In the genomic region with DNA sequence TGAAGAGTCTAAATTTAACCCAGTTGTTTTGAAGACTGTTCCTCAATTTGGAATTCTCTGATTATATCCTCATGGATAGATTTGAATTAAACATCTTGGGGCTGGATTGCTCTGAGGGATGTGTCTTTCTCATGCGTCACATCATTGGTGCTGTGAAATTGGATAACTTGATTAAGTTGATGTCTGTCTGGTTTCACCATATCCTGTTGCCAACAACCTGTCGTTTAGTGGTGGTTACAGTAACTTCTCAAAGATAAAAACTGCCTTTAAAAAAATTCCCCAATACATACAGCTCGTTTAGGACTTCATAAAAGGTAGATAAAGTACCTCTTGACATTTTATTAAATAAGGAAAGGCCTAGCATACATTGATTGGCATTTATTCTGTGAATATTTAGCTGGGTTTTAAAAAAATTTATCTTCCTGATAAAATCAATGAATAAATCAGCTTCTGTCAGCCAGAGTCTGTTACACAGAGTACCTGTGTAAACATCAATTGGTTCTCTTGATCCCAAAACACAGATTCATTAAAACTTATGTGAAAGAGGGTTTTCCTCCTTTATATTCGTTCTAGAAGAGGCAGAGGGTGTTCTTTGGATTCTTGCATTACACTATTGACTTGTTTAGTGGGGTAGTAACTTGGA, we compare ENCODE assay signal across 12 cellular contexts. TPM values are rescaled to one million over a fixed set of nuclear protein-coding genes. Genes with fewer than 3 reads are reported as not detected.
DNase-seq lines count a peak whose midpoint lies in the region; ATAC-seq and TF ChIP-seq lines count a peak whose summit lies in the region.
"Had no signal": no experiment of that assay in that cellular context is flagged by ENCODE, and none has a peak within 500 bp of the region (broad histone marks: within the 10 kb centered on the region; RNA-seq: fewer than 3 reads in every experiment).

No MANE protein-coding gene starts in this region.

- peaks cover 82% of the 10 kb centered on the region for H3K79me2 ChIP-seq in smooth muscle cell (ENCODE audit: low read depth)

- no peaks in the 10 kb centered on the region for H3K9me3 Mint-ChIP-seq in CD4-positive, alpha-beta T cell
- H3K9me3 Mint-ChIP-seq in chondrocyte (ENCODE audit: low read depth) (no peaks in the 10 kb centered on the region), natural killer cell (no peaks in the 10 kb centered on the region)

- no peaks in the 10 kb centered on the region for H3K36me3 ChIP-seq in smooth muscle cell (ENCODE audit: low read depth)

- no peaks in the 10 kb centered on the region for H3K9me3 ChIP-seq in CD4-positive, alpha-beta T cell (ENCODE audit: control insufficient read depth, low read length)
- no peaks in the 10 kb centered on the region for H3K9me3 ChIP-seq in smooth muscle cell (replicated peaks; ENCODE audit: low read depth)

- H3K27ac ChIP-seq in CD4-positive, alpha-beta T cell (ENCODE audit: low read depth, low read length): peak overlapping the region; percentile 4
- no peak overlapping the region for H3K27ac ChIP-seq in smooth muscle cell (ENCODE audit: low read depth)

- CTCF ChIA-PET in CD4-positive, alpha-beta T cell (lab: Charles Lee): interaction anchor here (0.5 kb wide), 1 partner anchor 255 kb away, joined by 3 read pairs; no protein-coding TSS in a partner anchor

- WGBS in smooth muscle cell (ENCODE audit: low lambda C conversion rate): 84% methylated on average over 4 of the region's 4 CpGs

- peak overlapping the region; percentile 59 for H3K27ac Mint-ChIP-seq in CD4-positive, alpha-beta T cell
- H3K27ac Mint-ChIP-seq in chondrocyte (ENCODE audit: unreplicated experiment): peak overlapping the region; percentile 70
- H3K27ac Mint-ChIP-seq in natural killer cell: peak overlapping the region; percentile 94 to 99

- H3K27me3 ChIP-seq in CD4-positive, alpha-beta T cell (ENCODE audit: control insufficient read depth, insufficient read depth, low read length): no peaks in the 10 kb centered on the region
- no peaks in the 10 kb centered on the region for H3K27me3 ChIP-seq in smooth muscle cell (ENCODE audit: low read depth)

- H3K27me3 Mint-ChIP-seq in CD4-positive, alpha-beta T cell: no peaks in the 10 kb centered on the region
- H3K27me3 Mint-ChIP-seq in chondrocyte (ENCODE audit: low read depth) (no peaks in the 10 kb centered on the region), natural killer cell (ENCODE audit: low read depth in 2 of 2) (no peaks in the 10 kb centered on the region)

- peaks cover 57% of the 10 kb centered on the region for H4K20me1 ChIP-seq in smooth muscle cell (ENCODE audit: low read depth)

- no peak overlapping the region for H2AFZ ChIP-seq in smooth muscle cell (ENCODE audit: low read depth)

- H3K4me1 ChIP-seq in smooth muscle cell (ENCODE audit: low read depth): no peaks in the 10 kb centered on the region

- no peak overlapping the region for H3K9ac ChIP-seq in smooth muscle cell (ENCODE audit: low read depth)

- peaks cover 16% of the 10 kb centered on the region for H3K36me3 Mint-ChIP-seq in CD4-positive, alpha-beta T cell (ENCODE audit: low read depth)
- H3K36me3 Mint-ChIP-seq in chondrocyte (ENCODE audit: low read depth): no peaks in the 10 kb centered on the region
- no peaks in the 10 kb centered on the region for H3K36me3 Mint-ChIP-seq in natural killer cell

- peak; percentile 46 for ATAC-seq in CD4-positive, alpha-beta T cell (ENCODE audit: poor library complexity)
- ATAC-seq in natural killer cell (peak; percentile 48 to 51 (median 50)), HG02884 (IDR thresholded peaks at IDR 0.05; ENCODE audit: unreplicated experiment) (no peak), HG03039 (IDR thresholded peaks at IDR 0.05; ENCODE audit: unreplicated experiment) (no peak)

- DNase-seq in CD4-positive, alpha-beta T cell: no peak
- DNase-seq in OCI-M1 (lab: John Stamatoyannopoulos, UW): peak; percentile 37
- DNase-seq in chondrocyte (ENCODE audit: low spot score): no peak
- no peak for DNase-seq in natural killer cell
- no peak for DNase-seq in smooth muscle cell (lab: John Stamatoyannopoulos, UW; ENCODE audit: unreplicated experiment)
- no peak for DNase-seq in NCI-H146 treated with DMSO at 0.1 percent for 48 hours (lab: John Stamatoyannopoulos, UW; ENCODE audit: unreplicated experiment)
- DNase-seq: activated gamma-delta T cell treated with Interleukin-2 at 50 U/mL for 16 hours; DMS53; NCI-H1694 treated with DMSO at 0.1 percent for 48 hours; stimulated activated CD4-positive, alpha-beta T cell treated with anti-CD3 and anti-CD28 coated beads, Interleukin-2, amount 100 ng/mL, for 48 hours had no signal

- POLR2A ChIA-PET in CD4-positive, alpha-beta T cell (lab: Charles Lee): interaction anchor here (0.9 kb wide), 1 partner anchor 11 kb away, joined by 6 read pairs; a partner anchor contains a TSS

- no peaks in the 10 kb centered on the region for H3F3A ChIP-seq in smooth muscle cell (ENCODE audit: low read depth)

- H3K4me3 ChIP-seq in smooth muscle cell: no peak overlapping the region

- TF ChIP-seq CTCF in CD4-positive, alpha-beta T cell (IDR thresholded peaks at IDR 0.05): no peak
- TF ChIP-seq CTCF in chondrocyte (IDR thresholded peaks at IDR 0.05): no peak
- TF ChIP-seq CTCF in natural killer cell (IDR thresholded peaks at IDR 0.05): no peak
- TF ChIP-seq CTCF in smooth muscle cell (IDR thresholded peaks at IDR 0.05; ENCODE audit: borderline replicate concordance, insufficient read depth, poor library complexity, severe bottlenecking): no peak

- no peak overlapping the region for H3K4me3 Mint-ChIP-seq in CD4-positive, alpha-beta T cell
- H3K4me3 Mint-ChIP-seq in chondrocyte (ENCODE audit: unreplicated experiment) (no peak overlapping the region), natural killer cell (peak overlapping the region; percentile 68)

- H3K4me2 ChIP-seq in smooth muscle cell: no peak overlapping the region

- intact Hi-C loops in CD4-positive, alpha-beta T cell (cut with DNase I, micrococcal nuclease): no loop called here
- intact Hi-C loops in natural killer cell (cut with micrococcal nuclease): loop anchor here (1.0 to 5.0 kb wide), 3 partner anchors 10 to 92 kb away; a partner anchor contains a TSS

- peaks cover 55% of the 10 kb centered on the region for H3K4me1 Mint-ChIP-seq in CD4-positive, alpha-beta T cell (ENCODE audit: low read depth)
- H3K4me1 Mint-ChIP-seq in chondrocyte (ENCODE audit: low read depth) (peaks cover 18% of the 10 kb centered on the region), natural killer cell (peaks cover 37 to 41% of the 10 kb centered on the region in 2 donors)

RNA-seq across cellular contexts. Expression of a gene that starts 10.5 kb away (rescaled TPM):
- 10 to 100 TPM; 29.2 to 29.4 TPM for total RNA-seq in CD4-positive, alpha-beta T cell
- total RNA-seq in chondrocyte (22.8 to 24.2 TPM (median 23.3 TPM) in 3 replicates), natural killer cell (10 to 100 TPM; 67.5 to 72.1 (median 68.0) TPM), smooth muscle cell (12.2 and 13.6 TPM in 2 replicates)
- polyA plus RNA-seq in smooth muscle cell: 13.7 and 17.8 TPM in 2 replicates

RNA-seq across cellular contexts. Expression of a gene that starts 49.6 kb away (rescaled TPM):
- total RNA-seq in CD4-positive, alpha-beta T cell: 10 to 100 TPM; 11.2 to 12.3 TPM
- total RNA-seq in chondrocyte: 24.0 to 26.1 TPM (median 25.5 TPM) in 3 replicates
- total RNA-seq in natural killer cell: 10 to 100 TPM; 58.1 to 69.9 (median 60.0) TPM
- total RNA-seq in smooth muscle cell: 12.3 and 12.4 TPM in 2 replicates
- 26.1 and 31.5 TPM in 2 replicates for polyA plus RNA-seq in smooth muscle cell

Comparison
In these comparisons a context has a peak if more than half of its experiments do, and no peak if none do; other contexts are left out.
1. ATAC-seq: peak in CD4-positive, alpha-beta T cell (single experiment) and natural killer cell (3 of 3); none in HG02884 (single experiment) and HG03039 (single experiment).
2. Peak in every context shown above with its lines, with median percentiles within 50 percentile points of each other: H3K27ac Mint-ChIP-seq.